Comparison of ENCODE assay signal across 8 cellular contexts in the genomic region with DNA sequence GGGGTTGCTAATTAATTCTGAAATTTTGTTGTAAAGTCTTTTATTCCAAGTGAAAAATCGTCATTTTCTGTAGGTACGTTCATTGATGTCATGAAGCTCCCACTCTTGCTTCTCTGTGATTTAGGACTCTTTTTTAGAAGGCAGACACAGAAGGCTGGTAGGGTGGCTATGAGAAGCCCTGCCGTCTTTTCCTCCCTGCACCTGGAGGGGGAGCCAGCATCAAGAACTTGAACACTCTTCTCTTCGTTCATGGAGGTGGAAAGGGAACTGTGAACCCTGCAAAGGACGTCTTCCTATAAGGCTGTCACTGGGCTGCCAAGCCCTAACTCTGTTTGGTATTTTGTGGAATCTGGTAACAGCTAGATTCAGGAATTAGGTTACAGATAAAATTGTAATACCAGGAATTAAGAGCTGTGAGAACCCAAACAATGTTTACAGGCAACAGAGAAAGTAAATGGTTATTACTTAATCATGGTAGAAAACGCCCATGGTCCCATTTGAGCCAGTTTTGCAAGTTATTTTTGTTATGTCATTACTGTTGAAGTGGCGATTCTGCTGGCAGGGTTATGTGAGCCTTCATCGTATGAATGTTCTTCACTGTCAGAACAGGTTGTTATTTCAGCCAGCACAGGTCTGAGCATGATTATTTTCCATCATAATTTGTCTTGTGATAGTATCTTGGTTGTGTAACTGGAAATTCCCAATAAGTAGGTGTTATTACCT.
DNase-seq lines count a peak whose midpoint lies in the region; ATAC-seq and TF ChIP-seq lines count a peak whose summit lies in the region.

No MANE protein-coding gene starts in this region.

- no peak overlapping the region for H2AFZ ChIP-seq in OCI-LY7 (ENCODE audit: low read length)

- H3K79me2 ChIP-seq in OCI-LY7 (ENCODE audit: insufficient read depth, low read depth, low read length), result no peaks in the 10 kb centered on the region

- H3K4me1 ChIP-seq in OCI-LY7 (ENCODE audit: insufficient read depth, low read length, poor library complexity, severe bottlenecking) (no peaks in the 10 kb centered on the region), lower lobe of right lung (peaks cover 6% of the 10 kb centered on the region), tibial artery (no peaks in the 10 kb centered on the region)

- CTCF ChIA-PET in OCI-LY7 (lab: Charles Lee; ENCODE audit: unreplicated experiment), result no interaction called here

- DNase-seq in activated T-cell treated with anti-CD3 and anti-CD28 coated beads for 24 hours (ENCODE audit: low read depth) (peak; percentile 3), activated T-cell treated with anti-CD3 and anti-CD28 coated beads for 4 hours (no peak), HPDE6-E6E7 (ENCODE audit: extremely low spot score) (peak; percentile 48), OCI-LY7 (ENCODE audit: low spot score) (peak; percentile 33), brain microvascular endothelial cell (peak; percentile 55), lower lobe of right lung (peak; percentile 64), tibial artery (no peak)

- no peaks in the 10 kb centered on the region for H3K9me2 ChIP-seq in OCI-LY7 (ENCODE audit: insufficient read depth, low read length)

- TF ChIP-seq CTCF in OCI-LY7 (conservative IDR thresholded peaks at IDR 0.05; ENCODE audit: low read length) (peak; percentile 76), brain microvascular endothelial cell (IDR thresholded peaks at IDR 0.05; ENCODE audit: low read depth, low read length, missing control alignments) (peak; percentile 85), lower lobe of right lung (IDR thresholded peaks at IDR 0.05) (peak; percentile 65), tibial artery (IDR thresholded peaks at IDR 0.05) (peak in 1 of 2 experiments; percentile 18)

- H3K27ac ChIP-seq in OCI-LY7 (ENCODE audit: low read depth, low read length, poor library complexity, severe bottlenecking) (no peak overlapping the region), brain microvascular endothelial cell (no peak overlapping the region), lower lobe of right lung (no peak overlapping the region), tibial artery (no peak overlapping the region)

- H3K27me3 ChIP-seq in brain microvascular endothelial cell (replicated peaks) (no peaks in the 10 kb centered on the region), lower lobe of right lung (ENCODE audit: low read depth) (no peaks in the 10 kb centered on the region), tibial artery (no peaks in the 10 kb centered on the region)

- H3K36me3 ChIP-seq in OCI-LY7 (ENCODE audit: insufficient read depth, low read length) (no peaks in the 10 kb centered on the region), brain microvascular endothelial cell (replicated peaks) (no peaks in the 10 kb centered on the region), lower lobe of right lung (no peaks in the 10 kb centered on the region), tibial artery (no peaks in the 10 kb centered on the region)

- H3K4me3 ChIP-seq in OCI-LY7 (ENCODE audit: low read depth, low read length, poor library complexity, severe bottlenecking) (no peak overlapping the region), brain microvascular endothelial cell (ENCODE audit: low read depth, low read length) (no peak overlapping the region), lower lobe of right lung (no peak overlapping the region), tibial artery (no peak overlapping the region)

- in situ Hi-C loops in brain microvascular endothelial cell (cut with HindIII; ENCODE audit: low pct_ligation_motif_present, low sequenced_read_pairs), result no loop called here

- no peaks in the 10 kb centered on the region; the same call in 1 of the 2 replicates for H4K20me1 ChIP-seq in OCI-LY7 (ENCODE audit: insufficient read depth, low read length)

- BruUV-seq in OCI-LY7 (replicated peaks; lab: Mats Ljungman, UMichigan), result no TSS peak

- POLR2A ChIA-PET in OCI-LY7 (lab: Charles Lee), result interaction anchor here (0.6 kb wide), 1 partner anchor 12 kb away, joined by 4 read pairs; no protein-coding TSS in a partner anchor

- ATAC-seq in GM21619 (IDR thresholded peaks at IDR 0.05; ENCODE audit: unreplicated experiment) (peak; percentile 99), lower lobe of right lung (peak; percentile 83 to 88)

- intact Hi-C loops in OCI-LY7 (cut with micrococcal nuclease; ENCODE audit: unreplicated experiment) (no loop called here), lower lobe of right lung (cut with DNase I) (no loop called here), tibial artery (cut with DNase I; ENCODE audit: low total_unique reads) (no loop called here)

- H3K9me3 ChIP-seq in OCI-LY7 (ENCODE audit: low read length) (no peaks in the 10 kb centered on the region), lower lobe of right lung (no peaks in the 10 kb centered on the region), tibial artery (no peaks in the 10 kb centered on the region)

- no peak overlapping the region for H3K4me2 ChIP-seq in OCI-LY7 (ENCODE audit: low read length)

Comparison
In these comparisons a context has a peak if more than half of its experiments do, and no peak if none do; other contexts are left out.
1. DNase-seq: peak in activated T-cell treated with anti-CD3 and anti-CD28 coated beads for 24 hours (single experiment), HPDE6-E6E7 (single experiment), OCI-LY7 (single experiment), brain microvascular endothelial cell (single experiment) and lower lobe of right lung (single experiment); none in activated T-cell treated with anti-CD3 and anti-CD28 coated beads for 4 hours (single experiment) and tibial artery (0 of 2).